ENCODE assay signal across 15 cellular contexts in genomic region chr19:19096641-19097627, GRCh38.
"Had no signal": no experiment of that assay in that cellular context is flagged by ENCODE, and none has a peak within 500 bp of the region (broad histone marks: within the 10 kb centered on the region; RNA-seq: fewer than 3 reads in every experiment).

No MANE protein-coding gene starts in this region.

- H3K9me3 Mint-ChIP-seq: activated naive CD8-positive, alpha-beta T cell treated with anti-CD3 and anti-CD28 coated beads, Interleukin-2, amount 50 U/mL, for 24 hours; activated T-helper 1 cell treated with anti-CD3 and anti-CD28 coated beads, Interleukin-12 subunit alpha, Interleukin-12 subunit beta, Interleukin-2, Interleukin-4 antibody, amounts not matched to agents 30 ng/mL and 10 ng/mL and 1 ng/mL, durations not matched to agents 14 hours and 24 hours and 36 hours; naive thymus-derived CD8-positive, alpha-beta T cell; T-cell had no signal

- H3K4me1 ChIP-seq: foreskin keratinocyte, lower lobe of right lung had no signal

- H3K27me3 ChIP-seq: foreskin keratinocyte, tibial nerve had no signal

- H3K27me3 Mint-ChIP-seq: activated CD4-positive, alpha-beta T cell treated with anti-CD3 and anti-CD28 coated beads for 36 hours; activated naive CD8-positive, alpha-beta T cell treated with anti-CD3 and anti-CD28 coated beads, Interleukin-2, amount 50 U/mL, for 24 hours; naive thymus-derived CD8-positive, alpha-beta T cell; T-cell had no signal

- ATAC-seq: activated CD4-positive, alpha-beta T cell treated with anti-CD3 and anti-CD28 coated beads for 36 hours; activated CD8-positive, alpha-beta T cell treated with anti-CD3 and anti-CD28 coated beads, Interleukin-2, amount 10 ng/mL, durations not matched to agents 7 days and 5 days; activated naive CD8-positive, alpha-beta T cell treated with anti-CD3 and anti-CD28 coated beads, Interleukin-2, amount 50 U/mL, for 24 hours; foreskin keratinocyte; lower lobe of right lung; naive thymus-derived CD8-positive, alpha-beta T cell; T-cell had no signal

- H3K27ac Mint-ChIP-seq: activated CD4-positive, alpha-beta T cell treated with anti-CD3 and anti-CD28 coated beads for 36 hours; activated CD8-positive, alpha-beta T cell treated with anti-CD3 and anti-CD28 coated beads, Interleukin-2, amount 10 ng/mL, durations not matched to agents 7 days and 5 days; activated naive CD8-positive, alpha-beta T cell treated with anti-CD3 and anti-CD28 coated beads, Interleukin-2, amount 50 U/mL, for 24 hours; activated T-helper 1 cell treated with anti-CD3 and anti-CD28 coated beads, Interleukin-12 subunit alpha, Interleukin-12 subunit beta, Interleukin-2, Interleukin-4 antibody, amounts not matched to agents 30 ng/mL and 10 ng/mL and 1 ng/mL, durations not matched to agents 14 hours and 24 hours and 36 hours; T-cell had no signal

- H3K4me1 Mint-ChIP-seq: activated CD4-positive, alpha-beta T cell treated with anti-CD3 and anti-CD28 coated beads for 36 hours; activated naive CD8-positive, alpha-beta T cell treated with anti-CD3 and anti-CD28 coated beads, Interleukin-2, amount 50 U/mL, for 24 hours; T-cell had no signal

- H3K9me3 ChIP-seq: lower lobe of right lung, tibial nerve had no signal

- H3K27ac ChIP-seq: foreskin keratinocyte, lower lobe of right lung, tibial nerve had no signal

- H3K4me3 ChIP-seq: lower lobe of right lung, tibial nerve had no signal

- H3K4me3 Mint-ChIP-seq: activated CD4-positive, alpha-beta T cell treated with anti-CD3 and anti-CD28 coated beads for 36 hours; activated CD8-positive, alpha-beta T cell treated with anti-CD3 and anti-CD28 coated beads, Interleukin-2, amount 10 ng/mL, durations not matched to agents 7 days and 5 days; activated naive CD8-positive, alpha-beta T cell treated with anti-CD3 and anti-CD28 coated beads, Interleukin-2, amount 50 U/mL, for 24 hours; activated T-helper 1 cell treated with anti-CD3 and anti-CD28 coated beads, Interleukin-12 subunit alpha, Interleukin-12 subunit beta, Interleukin-2, Interleukin-4 antibody, amounts not matched to agents 30 ng/mL and 10 ng/mL and 1 ng/mL, durations not matched to agents 14 hours and 24 hours and 36 hours; naive thymus-derived CD8-positive, alpha-beta T cell; T-cell had no signal

- DNase-seq: activated CD4-positive, alpha-beta T cell treated with anti-CD3 and anti-CD28 coated beads for 36 hours; activated CD8-positive, alpha-beta memory T cell treated with anti-CD3 and anti-CD28 coated beads, Interleukin-2, amount 50 U/mL, for 48 hours; activated CD8-positive, alpha-beta T cell treated with anti-CD3 and anti-CD28 coated beads, Interleukin-2, amount 10 ng/mL, durations not matched to agents 7 days and 5 days; activated naive CD4-positive, alpha-beta T cell treated with Interleukin-2 at 50 U/mL for 16 hours; activated naive CD8-positive, alpha-beta T cell treated with anti-CD3 and anti-CD28 coated beads, Interleukin-2, amount 50 U/mL, for 24 hours; foreskin keratinocyte; head of caudate nucleus; islet precursor cell; lower lobe of right lung; naive thymus-derived CD8-positive, alpha-beta T cell; stimulated activated CD4-positive, alpha-beta T cell treated with anti-CD3 and anti-CD28 coated beads, Interleukin-15, amount 100 ng/mL, for 24 hours; T-cell; T1000 had no signal
